Comparison of ENCODE assay signal across 22 cellular contexts in the genomic region with DNA sequence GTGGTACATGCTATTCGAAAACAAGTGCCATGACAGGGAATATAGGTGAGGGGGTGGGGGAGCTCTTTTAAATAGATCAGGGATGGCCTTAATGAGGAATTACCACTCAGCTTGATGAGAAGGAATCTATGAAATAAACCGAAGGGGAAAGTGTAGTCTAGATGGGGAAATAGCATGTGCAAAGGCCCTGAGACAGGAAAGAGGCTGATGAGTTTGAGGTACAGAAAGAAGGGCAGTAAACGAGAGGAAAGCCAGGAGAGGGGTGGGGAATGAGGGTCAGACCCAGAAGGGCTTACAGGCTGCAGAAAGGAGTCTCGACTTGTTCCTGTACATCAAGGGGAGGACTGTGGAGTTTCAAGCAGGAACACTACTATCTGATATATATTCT. TPM values are rescaled to one million over a fixed set of nuclear protein-coding genes. Genes with fewer than 3 reads are reported as not detected.
"Had no signal": no experiment of that assay in that cellular context is flagged by ENCODE, and none has a peak within 500 bp of the region (broad histone marks: within the 10 kb centered on the region; RNA-seq: fewer than 3 reads in every experiment).

No MANE protein-coding gene starts in this region.

- H3K9me3 ChIP-seq: MG63, SJSA1 had no signal

- H3K4me3 ChIP-seq: MG63, SJSA1, SK-N-MC had no signal

- H3K4me1 ChIP-seq: SJSA1 had no signal

- H3K27me3 ChIP-seq: MG63 had no signal

- FAIRE-seq: HTR-8/SVneo, RCC 7860 had no signal

- H3K27ac ChIP-seq: HL-60, SJSA1, SK-N-MC had no signal

- DNase-seq: Karpas-422, KG1, MG63, NCI-H1105 treated with DMSO at 0.1 percent for 48 hours, NCI-H1417 treated with DMSO at 0.1 percent for 48 hours, NCI-H146, NCI-H1694 treated with DMSO at 0.1 percent for 48 hours, NCI-H1930, NCI-H2081, NCI-H2107, NCI-H2227 treated with DMSO at 0.1 percent for 48 hours, NCI-H69, NCI-H774, RPMI8226, SIG-M5 had no signal

- H3K36me3 ChIP-seq: MG63, SJSA1 had no signal

RNA-seq across cellular contexts. Expression of a gene that starts 12.2 kb away (rescaled TPM):
- total RNA-seq: NCI-H460, Right ventricle myocardium superior, SJSA1 had no signal
